In genomic region chr2:207341816-207342215, GRCh38 we compare ENCODE assay signal across 1 cellular context.
TF ChIP-seq lines count a peak whose summit lies in the region.

No MANE protein-coding gene starts in this region.

TF ChIP-seq in HCT116, 20 proteins besides CTCF, POLR2A, EP300 and RAD21 (continued from another document):
- TF ChIP-seq SIN3A (IDR thresholded peaks at IDR 0.05; ENCODE audit: low read depth) (no peak), REST (IDR thresholded peaks at IDR 0.05; ENCODE audit: low read depth) (no peak), SP1 (IDR thresholded peaks at IDR 0.05; ENCODE audit: low read depth) (no peak), EZH2 (IDR thresholded peaks at IDR 0.05) (no peak), POLR2AphosphoS5 (IDR thresholded peaks at IDR 0.05; ENCODE audit: low read depth, low read length) (no peak), JUND (IDR thresholded peaks at IDR 0.05) (no peak), ELF1 (IDR thresholded peaks at IDR 0.05; ENCODE audit: borderline replicate concordance, low read depth) (no peak), ZFX (IDR thresholded peaks at IDR 0.05) (no peak), SRF (IDR thresholded peaks at IDR 0.05; ENCODE audit: low read depth) (no peak), ATF3 (IDR thresholded peaks at IDR 0.05) (no peak), CBX3 (IDR thresholded peaks at IDR 0.05; ENCODE audit: low read depth) (no peak), EGR1 (IDR thresholded peaks at IDR 0.05; ENCODE audit: low read depth) (no peak), ZNF274 (IDR thresholded peaks at IDR 0.05; ENCODE audit: low read depth, low read length) (no peak)
